19 cellular contexts compared by ENCODE assay signal in the genomic region with DNA sequence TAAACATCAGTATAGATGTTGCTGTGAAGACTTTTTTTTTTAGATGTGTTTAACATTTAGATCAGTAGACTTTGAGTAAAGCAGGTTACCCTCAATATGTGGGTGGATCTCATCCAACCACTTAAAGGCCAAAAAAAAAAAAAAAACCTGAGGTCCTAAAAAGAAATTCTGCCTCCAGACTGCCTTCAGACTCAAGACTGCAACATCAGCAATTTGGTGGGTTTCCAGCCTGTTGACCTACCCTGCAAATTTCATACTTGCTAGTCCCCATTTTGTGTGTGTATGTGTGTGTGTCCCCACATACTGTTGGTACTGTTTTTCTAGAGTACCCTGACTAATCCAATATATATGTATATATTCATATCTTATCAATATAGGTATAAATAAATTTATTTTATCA. TPM values are rescaled to one million over a fixed set of nuclear protein-coding genes. Genes with fewer than 3 reads are reported as not detected.
DNase-seq lines count a peak whose midpoint lies in the region; ATAC-seq, FAIRE-seq and TF ChIP-seq lines count a peak whose summit lies in the region.
"Had no signal": no experiment of that assay in that cellular context is flagged by ENCODE, and none has a peak within 500 bp of the region (broad histone marks: within the 10 kb centered on the region; RNA-seq: fewer than 3 reads in every experiment).

No MANE protein-coding gene starts in this region.

- H3K79me2 ChIP-seq in K562 (ENCODE audit: control insufficient read depth, insufficient read depth, low read length): peaks cover 4% of the 10 kb centered on the region; the same call in 2 of the 3 replicates

- H3K9me3 ChIP-seq in A549 (no peaks in the 10 kb centered on the region), IMR-90 (ENCODE audit: control insufficient read depth, insufficient read depth, low read length) (0 out of 2 replicates have a peak, but pooled peaks cover 2% of the 10 kb centered on the region), K562 (replicated peaks; ENCODE audit: control insufficient read depth, insufficient read depth, low read depth, low read length) (no peaks in the 10 kb centered on the region)
- H3K9me3 ChIP-seq: Caco-2 had no signal

- H3K4ac ChIP-seq in IMR-90 (ENCODE audit: low read depth, low read length): no peak overlapping the region

- CTCF ChIA-PET in A549 (lab: Yijun Ruan, JAX): interaction anchor here (1.0 to 1.4 kb wide), 2 partner anchors 10 to 20 kb away, joined by 3 read pairs; no protein-coding TSS in a partner anchor
- CTCF ChIA-PET in IMR-90 (lab: Yijun Ruan, JAX): interaction anchor here (0.6 kb wide), 1 partner anchor 1072 kb away, joined by 3 read pairs; no protein-coding TSS in a partner anchor
- CTCF ChIA-PET in K562 (lab: Yijun Ruan, JAX; ENCODE audit: low intra/inter-chr PET ratio): no interaction called here

- peaks cover 4% of the 10 kb centered on the region; the same call in 1 of the 2 replicates for H4K20me1 ChIP-seq in IMR-90 (ENCODE audit: insufficient read depth, low read length)
- 0 out of 2 replicates have a peak, but pooled peaks cover under 1% of the 10 kb centered on the region for H4K20me1 ChIP-seq in K562 (replicated peaks; ENCODE audit: control insufficient read depth, insufficient read depth, low read length)

- H3K27ac ChIP-seq in A549: no peak overlapping the region
- H3K27ac ChIP-seq in IMR-90 (ENCODE audit: insufficient read depth, low read length): no peak overlapping the region
- no peak overlapping the region for H3K27ac ChIP-seq in K562 (ENCODE audit: extremely low read depth, low read depth, low read length)
- H3K27ac ChIP-seq: BLaER1 treated with 17β-estradiol and CSF1 and Interleukin-3, amounts not matched to agents 10 nM and 100 nM; C4-2B had no signal

- H3K23ac ChIP-seq in IMR-90 (ENCODE audit: low read depth, low read length): no peak overlapping the region

- H2AK9ac ChIP-seq in IMR-90 (replicated peaks; ENCODE audit: low read depth, low read length, poor library complexity): no peak overlapping the region

- no peak overlapping the region for H3K14ac ChIP-seq in IMR-90 (replicated peaks; ENCODE audit: low read depth, low read length)

- H2AFZ ChIP-seq in IMR-90 (replicated peaks; ENCODE audit: low read length, poor library complexity): no peak overlapping the region
- no peak overlapping the region for H2AFZ ChIP-seq in K562 (ENCODE audit: low read depth, low read length)

- H3K4me1 ChIP-seq in A549: no peaks in the 10 kb centered on the region
- H3K4me1 ChIP-seq in IMR-90 (ENCODE audit: control insufficient read depth, insufficient read depth, low read length): peaks cover 2% of the 10 kb centered on the region; the same call in 1 of the 2 replicates
- H3K4me1 ChIP-seq in K562 (replicated peaks in 1 of 2; ENCODE audit: control insufficient read depth in 2 of 2, insufficient read depth in 2 of 2, low read length in 2 of 2): no peaks in the 10 kb centered on the region

- H3K4me3 ChIP-seq in A549 (no peak overlapping the region), IMR-90 (ENCODE audit: insufficient read depth, low read depth, low read length) (no peak overlapping the region), K562 (no peak overlapping the region)
- H3K4me3 ChIP-seq: BLaER1 treated with 17β-estradiol and CSF1 and Interleukin-3, amounts not matched to agents 10 nM and 100 nM had no signal

- POLR2A ChIA-PET in A549 (lab: Yijun Ruan, JAX): no interaction called here
- POLR2A ChIA-PET in IMR-90 (lab: Charles Lee; ENCODE audit: unreplicated experiment): interaction anchor here (0.6 kb wide), 1 partner anchor 38 kb away, joined by 3 read pairs; no protein-coding TSS in a partner anchor
- POLR2A ChIA-PET in K562 (lab: Yijun Ruan, JAX): no interaction called here

- H3K9ac ChIP-seq in IMR-90 (ENCODE audit: low read depth, low read length): no peak overlapping the region
- no peak overlapping the region for H3K9ac ChIP-seq in K562 (ENCODE audit: insufficient read depth in 1 of 2, low read depth in 2 of 2, low read length in 2 of 2)
- H3K9ac ChIP-seq: BLaER1 treated with 17β-estradiol and CSF1 and Interleukin-3, amounts not matched to agents 10 nM and 100 nM had no signal

- H2BK5ac ChIP-seq in IMR-90 (ENCODE audit: low read depth, low read length, poor library complexity, severe bottlenecking): no peak overlapping the region

- peaks cover 37 to 40% of the 10 kb centered on the region in 2 experiments for H3K79me1 ChIP-seq in IMR-90 (ENCODE audit: low read depth in 1 of 2, low read length in 2 of 2)

- FAIRE-seq in A549 (lab: Jason Lieb, UNC) (no peak), K562 (lab: Jason Lieb, UNC) (no peak)
- FAIRE-seq: A204.1, D721Med, G401.6, GM12891, GM19239 had no signal

- no peak overlapping the region for H3K56ac ChIP-seq in IMR-90 (ENCODE audit: extremely low read depth, insufficient read depth, low read length)

- H3K9me1 ChIP-seq in IMR-90 (ENCODE audit: insufficient read depth, low read length) (peaks cover 12% of the 10 kb centered on the region), K562 (ENCODE audit: control insufficient read depth, insufficient read depth, low read length) (no peaks in the 10 kb centered on the region)

- no peak for TF ChIP-seq CTCF in A549 (IDR thresholded peaks at IDR 0.05)
- TF ChIP-seq CTCF in IMR-90 (conservative IDR thresholded peaks at IDR 0.05; ENCODE audit: low read depth, low read length): no peak
- no peak for TF ChIP-seq CTCF in K562 (IDR thresholded peaks at IDR 0.05 in 2 of 3, conservative IDR thresholded peaks at IDR 0.05 in 1 of 3; ENCODE audit: insufficient read depth in 2 of 3, low read depth in 1 of 3, low read length in 3 of 3)

- no peak for TF ChIP-seq POLR2A in A549 (IDR thresholded peaks at IDR 0.05; ENCODE audit: low read length)
- TF ChIP-seq POLR2A in IMR-90 (IDR thresholded peaks at IDR 0.05; ENCODE audit: low read depth, low read length): no peak
- no peak for TF ChIP-seq POLR2A in K562 (conservative IDR thresholded peaks at IDR 0.05)

- intact Hi-C loops in IMR-90 (cut with micrococcal nuclease): loop anchor here (2.0 kb wide), 1 partner anchor 39 kb away; no protein-coding TSS in a partner anchor
- intact Hi-C loops in K562 (cut with micrococcal nuclease): no loop called here

- no peak overlapping the region for H2BK20ac ChIP-seq in IMR-90 (ENCODE audit: low read depth, low read length)

- DNase-seq in A549 (ENCODE audit: low read depth in 1 of 2, low spot score in 1 of 2) (no peak), IMR-90 (no peak), K562 (ENCODE audit: extremely low read depth in 1 of 4, low spot score in 3 of 4) (no peak), NCI-H1436 (lab: John Stamatoyannopoulos, UW) (no peak), OCI-M2 (lab: John Stamatoyannopoulos, UW; ENCODE audit: unreplicated experiment) (no peak)
- DNase-seq: 8988T; Caco-2; Calu3; CD4-positive, alpha-beta T cell; CD8-positive, alpha-beta T cell; DMS79 treated with DMSO at 0.1 percent for 48 hours; GF-D8 had no signal

- no peak for TF ChIP-seq RAD21 in A549 (conservative IDR thresholded peaks at IDR 0.05 in 1 of 2, IDR thresholded peaks at IDR 0.05 in 1 of 2)
- TF ChIP-seq RAD21 in IMR-90 (IDR thresholded peaks at IDR 0.05; ENCODE audit: low read length): no peak
- no peak for TF ChIP-seq RAD21 in K562 (CRISPR knock-in tag; conservative IDR thresholded peaks at IDR 0.05 in 1 of 2, IDR thresholded peaks at IDR 0.05 in 1 of 2)

- no peak overlapping the region for H2BK15ac ChIP-seq in IMR-90 (ENCODE audit: low read depth, low read length)

- H3K4me2 ChIP-seq in A549 (no peak overlapping the region), IMR-90 (ENCODE audit: low read depth, low read length) (no peak overlapping the region), K562 (ENCODE audit: insufficient read depth, low read length) (no peak overlapping the region)

- dilution Hi-C loops in IMR-90 (cut with HindIII; ENCODE audit: low sequenced_read_pairs, unreplicated experiment): no loop called here

- H3K36me3 ChIP-seq in IMR-90 (ENCODE audit: control insufficient read depth, insufficient read depth, low read length) (no peaks in the 10 kb centered on the region), K562 (ENCODE audit: control insufficient read depth, insufficient read depth, low read length) (peaks cover 4% of the 10 kb centered on the region; the same call in 1 of the 3 replicates)

- H4K91ac ChIP-seq in IMR-90 (ENCODE audit: insufficient read depth, low read depth, low read length): no peak overlapping the region

- in situ Hi-C loops in IMR-90 (cut with MboI; ENCODE audit: low sequenced_read_pairs) (no loop called here), K562 (cut with MboI) (no loop called here)

- H2AK5ac ChIP-seq in IMR-90 (ENCODE audit: low read depth, low read length): no peak overlapping the region

- TF ChIP-seq EP300 in A549 (IDR thresholded peaks at IDR 0.05): no peak
- TF ChIP-seq EP300 in K562 (IDR thresholded peaks at IDR 0.05; ENCODE audit: low read length): no peak

- H4K5ac ChIP-seq in IMR-90 (ENCODE audit: low read depth, low read length): no peak overlapping the region

- ATAC-seq in A549: no peak
- no peak for ATAC-seq in IMR-90 (ENCODE audit: low read depth)
- ATAC-seq in K562: no peak
- ATAC-seq: CD8-positive, alpha-beta T cell had no signal

- BruUV-seq in IMR-90 (replicated peaks; lab: Mats Ljungman, UMichigan): no TSS peak
- no TSS peak for BruUV-seq in K562 (replicated peaks; lab: Mats Ljungman, UMichigan)

- no peak overlapping the region for H3K18ac ChIP-seq in IMR-90 (ENCODE audit: low read depth, low read length)

- H3K27me3 ChIP-seq in IMR-90 (ENCODE audit: control insufficient read depth, insufficient read depth, low read length) (no peaks in the 10 kb centered on the region), K562 (ENCODE audit: control insufficient read depth in 2 of 2, insufficient read depth in 2 of 2, low read length in 2 of 2) (no peaks in the 10 kb centered on the region)
- H3K27me3 ChIP-seq: BLaER1 treated with 17β-estradiol and CSF1 and Interleukin-3, amounts not matched to agents 10 nM and 100 nM had no signal

- no peak overlapping the region for H4K8ac ChIP-seq in IMR-90 (ENCODE audit: low read depth in 2 of 2, low read length in 2 of 2)

- no peak overlapping the region for H2BK120ac ChIP-seq in IMR-90 (ENCODE audit: low read depth, low read length)

RNA-seq across cellular contexts. Expression of a gene that starts 55.6 kb away (rescaled TPM):
- polyA plus RNA-seq in A549 (2011; rRNA removed) (30.9 and 43.2 TPM in 2 replicates), A549 (2017; fragmentation: RNase III; extraction: RNeasy Plus Mini Kit Qiagen cat#74134 plus additional on column Dnase treatment) (15.4 to 16.9 TPM (median 15.5 TPM) in 3 replicates), IMR-90 (2012; rRNA removed) (16.3 and 17.8 TPM in 2 replicates), K562 (2011; rRNA removed) (34.2 and 52.7 TPM in 2 replicates), K562 (2014; fragmentation: Illumina TruSeq; extraction: Trizol) (36.2 and 42.8 TPM in 2 replicates), K562 (2014; fragmentation: Nextera tagmentation; extraction: Ambion mirVana) (10 to 100 TPM; 17.4 to 19.9 TPM), K562 (2014; rRNA removed) (25.6 and 31.4 TPM in 2 replicates)
- polyA plus RNA-seq in A549 (2012; cell fraction: cytosol; rRNA removed): 6.8 and 8.9 TPM in 2 replicates
- 8.3 and 18.3 TPM in 2 replicates for polyA plus RNA-seq in A549 (2012; cell fraction: nucleus; rRNA removed)
- 32.5 and 41.6 TPM in 2 replicates for polyA minus RNA-seq in A549 (2011; rRNA and poly(A)+ RNA removed)
- total RNA-seq in IMR-90 (2012; rRNA removed) (24.2 and 48.0 TPM in 2 replicates), K562 (2014; rRNA removed) (28.3 and 32.1 TPM in 2 replicates), K562 (2014; rRNA removed; fragmentation: Illumina TruSeq; extraction: Trizol) (81.0 and 94.9 TPM in 2 replicates), K562 (2015; rRNA removed; fragmentation: Illumina TruSeq; extraction: Trizol) (70.2 and 78.3 TPM in 2 replicates), K562 (2021) (82.7 and 88.6 TPM in 2 replicates)
- 17.3 and 24.6 TPM in 2 replicates for polyA plus RNA-seq in IMR-90 (2012; cell fraction: cytosol; rRNA removed)
- polyA plus RNA-seq in IMR-90 (2012; cell fraction: nucleus; rRNA removed; ENCODE audit: low replicate concordance): 14.6 and 33.3 TPM in 2 replicates
- total RNA-seq in K562 (2011; cell fraction: chromatin; rRNA removed; ENCODE audit: low replicate concordance): 52.8 and 159 TPM in 2 replicates
- total RNA-seq in K562 (2011; cell fraction: nucleolus; rRNA removed): 43.4 and 53.4 TPM in 2 replicates
- 46.3 and 48.5 TPM in 2 replicates for total RNA-seq in K562 (2011; cell fraction: nucleoplasm; rRNA removed)
- polyA plus RNA-seq in K562 (2011; cell fraction: cytosol; rRNA removed): 15.3 and 41.1 TPM in 2 replicates
- 19.3 and 21.6 TPM in 2 replicates for polyA plus RNA-seq in K562 (2011; cell fraction: nucleus; rRNA removed)
- polyA plus RNA-seq in K562 (2012): 28.9 and 29.0 TPM in 2 replicates
- 334 and 360 TPM in 2 replicates for polyA minus RNA-seq in K562 (2011; rRNA and poly(A)+ RNA removed)
- 66.7 and 80.0 TPM in 2 replicates for polyA minus RNA-seq in K562 (2011; cell fraction: cytosol; rRNA and poly(A)+ RNA removed)
- polyA minus RNA-seq in K562 (2011; cell fraction: nucleus; rRNA and poly(A)+ RNA removed): 73.6 and 124 TPM in 2 replicates
